ENCODE assay signal across 1 cellular context in genomic region chr17:29004081-29004692, GRCh38.
TF ChIP-seq lines count a peak whose summit lies in the region.

No MANE protein-coding gene starts in this region.

TF ChIP-seq in K562, 482 proteins besides CTCF, POLR2A, EP300 and RAD21:
- TF ChIP-seq EHMT2 (IDR thresholded peaks at IDR 0.05) (peak; percentile 50; the same call in 1 of the 2 replicates), MIER1 (IDR thresholded peaks at IDR 0.05; ENCODE audit: low read depth) (peak; percentile 56), ZNF655 (CRISPR knock-in tag; IDR thresholded peaks at IDR 0.05) (no peak), REST (CRISPR knock-in tag; IDR thresholded peaks at IDR 0.05; ENCODE audit: low read depth) (peak; percentile 69; the same call in 1 of the 2 replicates)
